In the genomic region with DNA sequence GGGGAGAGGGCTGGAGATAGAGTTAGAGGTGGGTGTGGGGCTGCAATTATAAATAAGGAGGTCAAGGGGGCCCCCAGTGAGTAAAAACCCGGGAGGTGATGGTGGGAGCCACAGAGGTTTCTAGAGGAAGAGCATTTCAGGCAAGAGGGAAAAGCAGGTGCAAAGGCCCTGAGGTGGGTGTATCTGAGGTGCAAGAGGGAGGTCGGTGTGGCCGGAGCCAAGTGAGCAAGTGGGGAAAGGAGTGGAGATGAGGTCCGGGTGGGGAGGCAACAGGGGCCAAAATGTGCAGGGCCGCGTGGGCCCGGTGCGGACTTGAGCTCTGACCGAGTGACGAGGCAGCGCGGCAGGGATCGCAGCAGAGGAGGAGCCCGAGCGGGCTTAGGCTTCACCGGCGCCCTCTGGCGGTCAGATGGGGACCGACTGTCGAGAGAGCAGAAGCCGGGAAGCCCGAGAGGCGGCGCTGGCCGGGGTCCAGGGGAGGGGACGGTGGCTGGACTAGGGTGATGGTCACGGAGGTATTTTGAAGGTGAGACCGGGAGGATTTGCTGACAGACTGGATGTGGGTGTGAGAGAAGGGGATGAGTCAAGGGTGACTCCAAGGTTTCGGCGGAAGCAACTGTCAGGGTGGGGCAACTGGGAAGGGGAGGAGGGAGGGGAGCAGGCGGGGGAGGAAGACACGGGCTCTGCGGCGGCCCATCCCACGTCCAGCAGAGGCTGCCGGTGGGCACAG, we compare ENCODE assay signal across 8 cellular contexts. TPM values are rescaled to one million over a fixed set of nuclear protein-coding genes. Genes with fewer than 3 reads are reported as not detected.
DNase-seq lines count a peak whose midpoint lies in the region; ATAC-seq and TF ChIP-seq lines count a peak whose summit lies in the region.

No MANE protein-coding gene starts in this region.

- H3K9ac ChIP-seq in rectal smooth muscle tissue (ENCODE audit: low read length), result no peak overlapping the region

- no peaks in the 10 kb centered on the region for H3K36me3 ChIP-seq in rectal smooth muscle tissue (ENCODE audit: control insufficient read depth, insufficient read depth, low read length)
- no peaks in the 10 kb centered on the region for H3K36me3 ChIP-seq in uterus

- H3K27me3 ChIP-seq in right cardiac atrium (ENCODE audit: control insufficient read depth, insufficient read depth), result no peaks in the 10 kb centered on the region
- no peaks in the 10 kb centered on the region for H3K27me3 ChIP-seq in rectal smooth muscle tissue (ENCODE audit: control insufficient read depth, insufficient read depth, low read length)
- no peaks in the 10 kb centered on the region for H3K27me3 ChIP-seq in uterus

- ATAC-seq in right cardiac atrium (peak; percentile 88 to 89), HG02623 (IDR thresholded peaks at IDR 0.05; ENCODE audit: unreplicated experiment) (no peak)

- no peak for TF ChIP-seq POLR2A in uterus (IDR thresholded peaks at IDR 0.05)

- no peaks in the 10 kb centered on the region for H3K4me1 ChIP-seq in right cardiac atrium (ENCODE audit: control insufficient read depth, insufficient read depth, low read length)
- peaks cover 4% of the 10 kb centered on the region for H3K4me1 ChIP-seq in rectal smooth muscle tissue (ENCODE audit: control insufficient read depth, insufficient read depth, low read length)
- no peaks in the 10 kb centered on the region for H3K4me1 ChIP-seq in uterus

- H3K27ac ChIP-seq in right cardiac atrium (ENCODE audit: low read length) (no peak overlapping the region), rectal smooth muscle tissue (ENCODE audit: low read depth, low read length) (no peak overlapping the region), uterus (no peak overlapping the region)

- 5% methylated on average over 36 of the region's 36 CpGs for WGBS in right cardiac atrium

- DNase-seq in NCI-H1417 treated with DMSO at 0.1 percent for 48 hours (lab: John Stamatoyannopoulos, UW), result peak; percentile 21
- peak; percentile 62 to 82 (median 81) for DNase-seq in T-helper 2 cell
- DNase-seq in amygdala (lab: John Stamatoyannopoulos, UW), result peak in 54 of 56 donors; percentile 9 to 96 (median 64)
- DNase-seq in right cardiac atrium, result peak; percentile 94 to 98 (median 98)
- peak; percentile 82 to 83 for DNase-seq in uterus

- H3K4me3 ChIP-seq in right cardiac atrium (ENCODE audit: low read length) (peak overlapping the region; percentile 23), rectal smooth muscle tissue (ENCODE audit: low read length) (peak overlapping the region; percentile 74), uterus (no peak overlapping the region)

- intact Hi-C loops in right cardiac atrium (cut with DNase I), result loop anchor here in 3 of 4 donors (5.0 to 10.0 kb wide), 4 partner anchors 87 to 274 kb away; no protein-coding TSS in a partner anchor
- intact Hi-C loops in uterus (cut with DNase I; ENCODE audit: low total_unique reads), result loop anchor here (10.0 kb wide), 1 partner anchor 94 kb away; no protein-coding TSS in a partner anchor

- H3K9me3 ChIP-seq in right cardiac atrium (ENCODE audit: control insufficient read depth, low read length), result no peaks in the 10 kb centered on the region
- no peaks in the 10 kb centered on the region for H3K9me3 ChIP-seq in uterus

- TF ChIP-seq CTCF in GM12874 (IDR thresholded peaks at IDR 0.05; ENCODE audit: insufficient read depth, low read depth, low read length) (peak; percentile 98), uterus (IDR thresholded peaks at IDR 0.05) (peak; percentile 77 to 90 (median 88))

RNA-seq across cellular contexts. Expression of a gene that starts 17.7 kb away (rescaled TPM):
- total RNA-seq in right cardiac atrium (not detected), uterus (not detected)
- not detected for polyA plus RNA-seq in right cardiac atrium

RNA-seq across cellular contexts. Expression of a gene that starts 26.0 kb away (rescaled TPM):
- total RNA-seq in right cardiac atrium, result under 1 TPM in 1 of 4 donors, not detected in 3; 0.33 TPM
- 0.20 TPM for polyA plus RNA-seq in right cardiac atrium
- total RNA-seq in uterus, result 1 to 10 TPM in 2 of 4 donors, not detected in 2; 1.8 TPM

RNA-seq across cellular contexts. Expression of a gene that starts 30.1 kb away (rescaled TPM):
- total RNA-seq in right cardiac atrium (100 to 1,000 TPM; 606 to 773 (median 699) TPM), uterus (1,000 to 10,000 TPM; 1,515 to 5,795 (median 3,195) TPM)
- polyA plus RNA-seq in right cardiac atrium, result 965 TPM

RNA-seq across cellular contexts. Expression of a gene that starts 30.5 kb away (rescaled TPM):
- total RNA-seq in right cardiac atrium (10 to 100 TPM in 3 of 4 donors, 1 to 10 TPM in 1; 7.3 to 12.7 (median 11.7) TPM), uterus (10 to 100 TPM; 10.0 to 27.2 (median 21.7) TPM)
- 11.0 TPM for polyA plus RNA-seq in right cardiac atrium

RNA-seq across cellular contexts. Expression of a gene that starts 36.9 kb away (rescaled TPM):
- under 1 TPM in 2 of 4 donors, not detected in 2; 0.25 to 0.76 TPM for total RNA-seq in right cardiac atrium
- 0.14 TPM for polyA plus RNA-seq in right cardiac atrium
- total RNA-seq in uterus, result under 1 TPM in 1 of 4 donors, not detected in 3; 0.41 TPM

Comparison
In these comparisons a context has a peak if more than half of its experiments do, and no peak if none do; other contexts are left out.
1. DNase-seq: peak in every context shown above with its lines; median percentile 98 in right cardiac atrium; 82 in uterus; 81 in T-helper 2 cell; 64 in amygdala; 21 in NCI-H1417 treated with DMSO at 0.1 percent for 48 hours.
2. H3K4me3 ChIP-seq: peak in right cardiac atrium (single experiment) and rectal smooth muscle tissue (single experiment); none in uterus (0 of 2).